In the genomic region with DNA sequence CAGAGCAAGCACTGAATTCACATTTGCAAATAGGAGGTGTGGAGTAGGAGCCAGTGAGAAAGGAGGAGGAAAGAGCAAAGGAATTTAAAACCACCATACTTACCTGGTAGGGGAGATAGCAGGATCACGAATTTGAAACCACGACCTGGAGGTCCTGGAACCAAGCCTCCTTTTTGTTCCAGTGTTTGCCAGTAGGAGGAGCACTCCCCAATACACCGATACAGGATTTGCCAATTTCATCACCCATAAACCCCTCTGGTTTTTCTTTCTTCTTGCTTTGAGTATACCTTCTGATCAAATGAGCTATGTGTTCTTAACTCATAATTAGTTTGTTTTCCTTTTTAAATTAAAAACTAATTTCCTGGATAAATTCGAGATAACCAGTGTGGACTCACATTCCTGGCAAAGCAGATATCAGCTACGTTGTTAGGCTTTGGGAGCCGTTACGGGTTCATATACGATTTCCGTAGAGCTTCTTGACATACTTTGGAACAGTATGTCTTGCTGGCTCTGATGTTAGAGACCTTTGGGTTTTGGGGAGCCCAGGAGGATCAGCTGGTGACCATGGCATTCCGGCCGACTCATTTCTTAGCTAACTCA, we compare ENCODE assay signal across 9 cellular contexts. TPM values are rescaled to one million over a fixed set of nuclear protein-coding genes. Genes with fewer than 3 reads are reported as not detected.
DNase-seq lines count a peak whose midpoint lies in the region; ATAC-seq and TF ChIP-seq lines count a peak whose summit lies in the region.
"Had no signal": no experiment of that assay in that cellular context is flagged by ENCODE, and none has a peak within 500 bp of the region (broad histone marks: within the 10 kb centered on the region; RNA-seq: fewer than 3 reads in every experiment).

No MANE protein-coding gene starts in this region.

- DNase-seq in NOMO-1 treated with DMSO at 0.1 percent for 48 hours (lab: John Stamatoyannopoulos, UW; ENCODE audit: unreplicated experiment) (peak; percentile 42), NOMO-1 treated with dmso at 0.1 percent for 144 hours (lab: John Stamatoyannopoulos, UW; ENCODE audit: unreplicated experiment) (no peak), epithelial cell of proximal tubule (ENCODE audit: low read depth) (no peak), cerebellar cortex (ENCODE audit: low spot score) (no peak)
- DNase-seq in T-helper 2 cell treated with Interferon-gamma antibody and Interleukin-4, amounts not matched to agents 5 μg/mL and 100 μg/mL, for 36 hours (ENCODE audit: low spot score) = peak; percentile 6
- peak; percentile 39 for DNase-seq in stimulated activated CD4-positive, alpha-beta T cell treated with anti-CD3 and anti-CD28 coated beads, Interleukin-4, amount 100 ng/mL, for 24 hours

- H3K9me3 Mint-ChIP-seq in T-helper 2 cell treated with Interferon-gamma antibody and Interleukin-4, amounts not matched to agents 5 μg/mL and 100 μg/mL, for 36 hours = no peaks in the 10 kb centered on the region
- H3K9me3 Mint-ChIP-seq: CD8-positive, alpha-beta memory T cell had no signal

- no peaks in the 10 kb centered on the region for H3K27me3 Mint-ChIP-seq in T-helper 2 cell treated with Interferon-gamma antibody and Interleukin-4, amounts not matched to agents 5 μg/mL and 100 μg/mL, for 36 hours (ENCODE audit: low read depth)

- no peak overlapping the region for H3K4me3 ChIP-seq in epithelial cell of proximal tubule (ENCODE audit: low read depth, low read length)

- peak; percentile 84 for TF ChIP-seq CTCF in epithelial cell of proximal tubule (conservative IDR thresholded peaks at IDR 0.05; ENCODE audit: low read depth, low read length)

- no peak overlapping the region for H3K27ac Mint-ChIP-seq in T-helper 2 cell treated with Interferon-gamma antibody and Interleukin-4, amounts not matched to agents 5 μg/mL and 100 μg/mL, for 36 hours
- H3K27ac Mint-ChIP-seq: CD8-positive, alpha-beta memory T cell had no signal

- no peaks in the 10 kb centered on the region for H3K36me3 Mint-ChIP-seq in T-helper 2 cell treated with Interferon-gamma antibody and Interleukin-4, amounts not matched to agents 5 μg/mL and 100 μg/mL, for 36 hours (ENCODE audit: low read depth)
- H3K36me3 Mint-ChIP-seq: CD8-positive, alpha-beta memory T cell had no signal

- H3K4me1 Mint-ChIP-seq in T-helper 2 cell treated with Interferon-gamma antibody and Interleukin-4, amounts not matched to agents 5 μg/mL and 100 μg/mL, for 36 hours (ENCODE audit: low read depth) = no peaks in the 10 kb centered on the region

- no peak overlapping the region for H3K4me3 Mint-ChIP-seq in T-helper 2 cell treated with Interferon-gamma antibody and Interleukin-4, amounts not matched to agents 5 μg/mL and 100 μg/mL, for 36 hours
- H3K4me3 Mint-ChIP-seq: CD8-positive, alpha-beta memory T cell had no signal

- no peak for ATAC-seq in HG03196 (IDR thresholded peaks at IDR 0.05; ENCODE audit: unreplicated experiment)
- ATAC-seq in HG02885 (IDR thresholded peaks at IDR 0.05; ENCODE audit: poor library complexity, unreplicated experiment) = no peak

RNA-seq across cellular contexts. Expression of gene BCO1, which starts 22.7 kb away (rescaled TPM):
- total RNA-seq in epithelial cell of proximal tubule = 0.58 and 2.7 TPM in 2 replicates
- total RNA-seq: CD8-positive, alpha-beta memory T cell had no signal

RNA-seq across cellular contexts. Expression of gene GAN, which starts 53.6 kb away (rescaled TPM):
- total RNA-seq in epithelial cell of proximal tubule = 4.3 and 5.6 TPM in 2 replicates

Comparison
In these comparisons a context has a peak if more than half of its experiments do, and no peak if none do; other contexts are left out.
1. DNase-seq: peak in NOMO-1 treated with DMSO at 0.1 percent for 48 hours (single experiment), T-helper 2 cell treated with Interferon-gamma antibody and Interleukin-4, amounts not matched to agents 5 μg/mL and 100 μg/mL, for 36 hours (single experiment) and stimulated activated CD4-positive, alpha-beta T cell treated with anti-CD3 and anti-CD28 coated beads, Interleukin-4, amount 100 ng/mL, for 24 hours (single experiment); none in NOMO-1 treated with dmso at 0.1 percent for 144 hours (single experiment), epithelial cell of proximal tubule (single experiment) and cerebellar cortex (single experiment).